In genomic region chr3:162892921-162893793, GRCh38 we compare ENCODE assay signal across 18 cellular contexts.
DNase-seq lines count a peak whose midpoint lies in the region; ATAC-seq, FAIRE-seq and TF ChIP-seq lines count a peak whose summit lies in the region.
"Had no signal": no experiment of that assay in that cellular context is flagged by ENCODE, and none has a peak within 500 bp of the region (broad histone marks: within the 10 kb centered on the region; RNA-seq: fewer than 3 reads in every experiment).

No MANE protein-coding gene starts in this region.

- H3K4me3 Mint-ChIP-seq in progenitor cell of endocrine pancreas (ENCODE audit: low read depth), result peak overlapping the region; percentile 35
- H3K4me3 Mint-ChIP-seq: B cell; CD4-positive, alpha-beta T cell had no signal

- intact Hi-C loops in left lung (cut with DNase I), result no loop called here

- H3K27ac Mint-ChIP-seq in progenitor cell of endocrine pancreas, result peak overlapping the region; percentile 94
- H3K27ac Mint-ChIP-seq: B cell; CD4-positive, alpha-beta T cell had no signal

- H3K9me3 Mint-ChIP-seq in progenitor cell of endocrine pancreas (ENCODE audit: low read depth), result peaks cover 4% of the 10 kb centered on the region
- H3K9me3 Mint-ChIP-seq: CD4-positive, alpha-beta T cell had no signal

- H3K4me1 ChIP-seq in A549, result peaks cover 16% of the 10 kb centered on the region; the same call in 2 of the 3 replicates
- no peaks in the 10 kb centered on the region for H3K4me1 ChIP-seq in left lung

- no peak for FAIRE-seq in A549 (lab: Jason Lieb, UNC)
- FAIRE-seq: D721Med, G401.6, GM12891 had no signal

- no peaks in the 10 kb centered on the region for H3K36me3 Mint-ChIP-seq in progenitor cell of endocrine pancreas (ENCODE audit: insufficient read depth)

- H3K9me3 ChIP-seq in A549 (peaks cover 4% of the 10 kb centered on the region; the same call in 1 of the 3 replicates), left lung (peaks cover 0 to 10% of the 10 kb centered on the region in 2 donors)

- H3K27ac ChIP-seq in A549 (peak overlapping the region; percentile 73 to 85), left lung (no peak overlapping the region)

- H3K36me3 ChIP-seq in kidney epithelial cell (ENCODE audit: control insufficient read depth, insufficient read depth, low read length), result no peaks in the 10 kb centered on the region
- no peaks in the 10 kb centered on the region for H3K36me3 ChIP-seq in left lung

- no peak for TF ChIP-seq RAD21 in A549 (conservative IDR thresholded peaks at IDR 0.05 in 1 of 2, IDR thresholded peaks at IDR 0.05 in 1 of 2)

- POLR2A ChIA-PET in A549 (lab: Yijun Ruan, JAX), result no interaction called here

- WGBS in A549 (ENCODE audit: missing lambda C conversion rate), result 5% methylated on average over 6 of the region's 6 CpGs

- peaks cover 10% of the 10 kb centered on the region for H3K4me1 Mint-ChIP-seq in progenitor cell of endocrine pancreas (ENCODE audit: low read depth)
- H3K4me1 Mint-ChIP-seq: B cell had no signal

- TF ChIP-seq CTCF in A549 (IDR thresholded peaks at IDR 0.05), result no peak
- no peak for TF ChIP-seq CTCF in kidney epithelial cell (IDR thresholded peaks at IDR 0.05; ENCODE audit: insufficient read depth, low read length, poor library complexity, severe bottlenecking)
- TF ChIP-seq CTCF in progenitor cell of endocrine pancreas (IDR thresholded peaks at IDR 0.05; ENCODE audit: unreplicated experiment), result no peak
- no peak for TF ChIP-seq CTCF in left lung (IDR thresholded peaks at IDR 0.05)

- TF ChIP-seq POLR2A in A549 (IDR thresholded peaks at IDR 0.05; ENCODE audit: low read length), result no peak

- peak; percentile 82 to 83 for ATAC-seq in A549
- ATAC-seq in GM18511 (IDR thresholded peaks at IDR 0.05; ENCODE audit: unreplicated experiment), result no peak
- no peak for ATAC-seq in left lung
- no peak for ATAC-seq in GM21381 (IDR thresholded peaks at IDR 0.05; ENCODE audit: unreplicated experiment)
- ATAC-seq: HCT116 had no signal

- peak in 1 of 2 experiments; percentile 34; a peak in 1 of 5 replicates for TF ChIP-seq EP300 in A549 (IDR thresholded peaks at IDR 0.05)

- no peaks in the 10 kb centered on the region for H3K27me3 ChIP-seq in kidney epithelial cell (ENCODE audit: control insufficient read depth, insufficient read depth, low read length)
- H3K27me3 ChIP-seq in left lung, result no peaks in the 10 kb centered on the region

- DNase-seq in A549 (ENCODE audit: low read depth in 1 of 2, low spot score in 1 of 2) (peak in 1 of 2 experiments; percentile 78), HK-2 (ENCODE audit: unreplicated experiment) (peak; percentile 49), kidney epithelial cell (ENCODE audit: low read depth) (peak; percentile 57), progenitor cell of endocrine pancreas (ENCODE audit: low spot score, unreplicated experiment) (no peak), left lung (no peak)
- DNase-seq: 8988T; C1 segment of cervical spinal cord; CD4-positive, alpha-beta T cell; DMS153; DMS79 treated with DMSO at 0.1 percent for 48 hours; EL had no signal

- H3K4me3 ChIP-seq in A549 (no peak overlapping the region), kidney epithelial cell (ENCODE audit: low read depth, low read length) (no peak overlapping the region), left lung (no peak overlapping the region)

- no peaks in the 10 kb centered on the region for H3K27me3 Mint-ChIP-seq in progenitor cell of endocrine pancreas
- H3K27me3 Mint-ChIP-seq: B cell; CD4-positive, alpha-beta T cell had no signal

- CTCF ChIA-PET in A549 (lab: Yijun Ruan, JAX), result no interaction called here

- H3K4me2 ChIP-seq in A549, result peak overlapping the region; percentile 41

TF ChIP-seq in A549, 52 proteins besides CTCF, POLR2A, EP300 and RAD21:
- no peak for TF ChIP-seq POLR2AphosphoS2 (conservative IDR thresholded peaks at IDR 0.05; ENCODE audit: low read length)
- TF ChIP-seq ELK1 (IDR thresholded peaks at IDR 0.05; ENCODE audit: low read depth, low read length), result no peak
- TF ChIP-seq HOXA7 (CRISPR knock-in tag; IDR thresholded peaks at IDR 0.05), result no peak
- TF ChIP-seq HOXB13 (CRISPR knock-in tag; IDR thresholded peaks at IDR 0.05; ENCODE audit: low read depth), result no peak
- TF ChIP-seq TFCP2L1 (CRISPR knock-in tag; IDR thresholded peaks at IDR 0.05), result no peak
- TF ChIP-seq JUNB (IDR thresholded peaks at IDR 0.05), result peak; percentile 43
- no peak for TF ChIP-seq CBX8 (IDR thresholded peaks at IDR 0.05)
- TF ChIP-seq FOSB (CRISPR knock-in tag; IDR thresholded peaks at IDR 0.05), result no peak
- 0 out of 5 replicates have a peak, but pooled peaks of 1 of the 2 experiments have one; percentile 17 for TF ChIP-seq JUN (IDR thresholded peaks at IDR 0.05)
- TF ChIP-seq RNF2 (IDR thresholded peaks at IDR 0.05; ENCODE audit: borderline replicate concordance, low read depth), result no peak
- TF ChIP-seq MAX (IDR thresholded peaks at IDR 0.05), result no peak
- no peak for TF ChIP-seq REST (IDR thresholded peaks at IDR 0.05)
- TF ChIP-seq CEBPB (IDR thresholded peaks at IDR 0.05), result peak; percentile 63 to 64; a peak in 2 of 4 replicates
- peak; percentile 86 for TF ChIP-seq GATA3 (IDR thresholded peaks at IDR 0.05; ENCODE audit: borderline replicate concordance)
- no peak for TF ChIP-seq MAZ (IDR thresholded peaks at IDR 0.05; ENCODE audit: borderline replicate concordance, low read depth, low read length)

Comparison
In these comparisons a context has a peak if more than half of its experiments do, and no peak if none do; other contexts are left out.
1. ATAC-seq: peak in A549 (2 of 2); none in GM18511 (single experiment), left lung (single experiment) and GM21381 (single experiment).
2. DNase-seq: peak in HK-2 (single experiment) and kidney epithelial cell (single experiment); none in progenitor cell of endocrine pancreas (single experiment) and left lung (0 of 2).
3. H3K27ac ChIP-seq: peak in A549 (2 of 2); none in left lung (0 of 2).